In the genomic region with DNA sequence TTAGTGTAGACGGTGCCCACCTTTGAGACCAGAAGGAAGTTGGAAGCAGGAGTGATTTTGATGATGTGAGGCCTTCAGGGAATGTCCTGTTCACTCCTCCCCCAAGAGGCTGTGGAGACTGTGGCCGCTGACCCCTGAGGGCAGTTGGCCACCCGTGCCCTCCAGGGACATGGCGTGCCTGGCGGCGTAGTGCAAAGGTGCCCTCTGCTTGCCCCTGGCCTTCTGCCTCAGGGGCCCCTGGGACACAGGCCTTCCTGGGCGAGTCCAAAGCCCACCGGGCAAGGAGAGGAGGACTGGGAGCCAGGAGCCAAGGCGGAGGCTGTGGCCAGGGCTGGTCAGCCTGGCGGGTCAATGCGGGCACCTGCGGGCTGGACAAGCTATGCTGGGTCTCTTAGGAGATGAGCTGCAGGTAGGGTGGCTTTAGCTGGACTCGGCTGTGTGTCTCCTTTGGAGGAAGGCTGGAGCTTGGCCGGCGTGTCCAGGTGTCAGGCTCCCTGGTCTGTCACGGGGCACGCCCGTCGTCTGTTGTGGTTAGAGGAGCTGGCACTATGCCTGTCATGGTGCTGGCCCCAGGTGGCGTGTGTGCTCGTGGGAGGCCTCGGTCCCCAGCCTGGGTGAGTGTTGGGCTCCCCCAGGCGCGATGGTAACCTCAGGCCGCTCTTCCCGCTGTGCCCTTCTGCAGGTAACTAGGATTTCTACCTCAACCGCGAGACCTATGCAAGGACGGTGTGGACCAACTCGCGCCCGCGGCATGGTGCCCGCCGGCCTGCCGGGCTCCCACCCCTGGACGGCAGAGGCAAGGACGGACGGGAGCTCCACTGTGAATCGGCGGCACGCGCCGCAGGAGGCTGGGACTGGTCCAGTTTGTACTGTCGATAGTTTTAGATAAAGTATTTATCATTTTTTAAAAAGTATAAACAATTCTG, we compare ENCODE assay signal across 30 cellular contexts. TPM values are rescaled to one million over a fixed set of nuclear protein-coding genes. Genes with fewer than 3 reads are reported as not detected.
DNase-seq lines count a peak whose midpoint lies in the region; ATAC-seq, FAIRE-seq and TF ChIP-seq lines count a peak whose summit lies in the region.
"Had no signal": no experiment of that assay in that cellular context is flagged by ENCODE, and none has a peak within 500 bp of the region (broad histone marks: within the 10 kb centered on the region; RNA-seq: fewer than 3 reads in every experiment).

No MANE protein-coding gene starts in this region.

- CTCF ChIA-PET in K562 (lab: Yijun Ruan, JAX; ENCODE audit: low intra/inter-chr PET ratio), result no interaction called here
- CTCF ChIA-PET in PC-3 (lab: Charles Lee), result interaction anchor here (0.8 kb wide), 1 partner anchor 73 kb away, joined by 3 read pairs; no protein-coding TSS in a partner anchor

- no peak overlapping the region for H2AK5ac ChIP-seq in H9 (ENCODE audit: insufficient read length, low read length)

- H3K4me3 Mint-ChIP-seq in H9, result no peak overlapping the region
- H3K4me3 Mint-ChIP-seq: activated T-cell treated with anti-CD3 and anti-CD28 coated beads, Interleukin-2, amount 50 U/mL, for 72 hours; central memory CD8-positive, alpha-beta T cell; naive thymus-derived CD4-positive, alpha-beta T cell; T-helper 17 cell had no signal

- H3K56ac ChIP-seq in H9 (ENCODE audit: insufficient read length, low read depth, low read length), result no peak overlapping the region

- no peak overlapping the region for H2BK120ac ChIP-seq in H9 (ENCODE audit: low read depth, low read length, poor library complexity, severe bottlenecking)

- POLR2A ChIA-PET in K562 (lab: Yijun Ruan, JAX), result interaction anchor here (1.0 to 1.9 kb wide), 5 partner anchors 8 to 74 kb away, joined by 3 to 9 read pairs (median 3); no protein-coding TSS in a partner anchor
- POLR2A ChIA-PET in PC-3 (lab: Charles Lee; ENCODE audit: unreplicated experiment), result no interaction called here

- H3F3A ChIP-seq in PC-3 (ENCODE audit: low read length, unreplicated experiment), result no peaks in the 10 kb centered on the region

- 0 out of 2 replicates have a peak, but pooled peaks have one; percentile 23 for TF ChIP-seq POLR2A in K562 (conservative IDR thresholded peaks at IDR 0.05)

- H4K20me1 ChIP-seq in BLaER1 (peaks cover 95% of the 10 kb centered on the region), H9 (ENCODE audit: control insufficient read depth, insufficient read depth, insufficient read length) (no peaks in the 10 kb centered on the region), K562 (replicated peaks; ENCODE audit: control insufficient read depth, insufficient read depth, low read length) (0 out of 2 replicates have a peak, but pooled peaks cover 7% of the 10 kb centered on the region), PC-3 (ENCODE audit: low read length) (no peaks in the 10 kb centered on the region)

- no peaks in the 10 kb centered on the region for H3K9me3 ChIP-seq in BLaER1
- no peaks in the 10 kb centered on the region for H3K9me3 ChIP-seq in H9 (ENCODE audit: control insufficient read depth, low read depth, low read length)
- H3K9me3 ChIP-seq in K562 (replicated peaks; ENCODE audit: control insufficient read depth, insufficient read depth, low read depth, low read length), result no peaks in the 10 kb centered on the region
- H3K9me3 ChIP-seq in mucosa of descending colon, result no peaks in the 10 kb centered on the region
- no peaks in the 10 kb centered on the region for H3K9me3 ChIP-seq in left lung
- H3K9me3 ChIP-seq in PC-3 (ENCODE audit: low read length), result no peaks in the 10 kb centered on the region
- H3K9me3 ChIP-seq: ascending aorta, spleen, thyroid gland had no signal

- no peak overlapping the region for H2AFZ ChIP-seq in H9 (ENCODE audit: low read length)
- H2AFZ ChIP-seq in K562 (ENCODE audit: low read depth, low read length), result no peak overlapping the region
- no peak overlapping the region for H2AFZ ChIP-seq in PC-3 (ENCODE audit: low read length)

- H4K91ac ChIP-seq in H9 (ENCODE audit: insufficient read length, low read depth, low read length), result no peak overlapping the region

- no peak for DNase-seq in H9
- DNase-seq in K562 (ENCODE audit: extremely low read depth in 1 of 4, low spot score in 3 of 4), result no peak
- no peak for DNase-seq in mucosa of descending colon
- no peak for DNase-seq in amniotic stem cell (lab: John Stamatoyannopoulos, UW)
- DNase-seq in stimulated activated CD4-positive, alpha-beta T cell treated with anti-CD3 and anti-CD28 coated beads, Interleukin-2, amount 100 ng/mL, for 48 hours, result no peak
- no peak for DNase-seq in left lung
- no peak for DNase-seq in PC-3
- DNase-seq: activated CD4-positive, alpha-beta T cell treated with anti-CD3 and anti-CD28 coated beads for 4 hours; activated T-cell treated with anti-CD3 and anti-CD28 coated beads, Interleukin-2, amount 50 U/mL, for 72 hours; CD4-positive, CD25-positive, alpha-beta regulatory T cell; dorsolateral prefrontal cortex; mesendoderm; naive thymus-derived CD4-positive, alpha-beta T cell; NCI-H1436 treated with DMSO at 0.1 percent for 48 hours; NCI-H524; spleen; stimulated activated CD4-positive, alpha-beta T cell treated with anti-CD3 and anti-CD28 coated beads, Interleukin-4, amount 100 ng/mL, for 1 hour; stimulated activated naive CD4-positive, alpha-beta T cell treated with Interleukin-2 at 50 U/mL for 16 hours; T-helper 17 cell; thyroid gland had no signal

- no peak for TF ChIP-seq CTCF in H9 (conservative IDR thresholded peaks at IDR 0.05)
- no peak for TF ChIP-seq CTCF in K562 (IDR thresholded peaks at IDR 0.05 in 2 of 3, conservative IDR thresholded peaks at IDR 0.05 in 1 of 3; ENCODE audit: insufficient read depth in 2 of 3, low read depth in 1 of 3, low read length in 3 of 3)
- no peak for TF ChIP-seq CTCF in mucosa of descending colon (IDR thresholded peaks at IDR 0.05)
- TF ChIP-seq CTCF in left lung (IDR thresholded peaks at IDR 0.05), result no peak
- no peak for TF ChIP-seq CTCF in PC-3 (conservative IDR thresholded peaks at IDR 0.05; ENCODE audit: low read depth, low read length)

- H3K36me3 ChIP-seq in BLaER1, result peaks cover 94% of the 10 kb centered on the region
- peaks cover 93% of the 10 kb centered on the region; the same call in 2 of the 3 replicates for H3K36me3 ChIP-seq in K562 (ENCODE audit: control insufficient read depth, insufficient read depth, low read length)
- H3K36me3 ChIP-seq in mucosa of descending colon (ENCODE audit: low read depth), result peaks cover 8% of the 10 kb centered on the region
- H3K36me3 ChIP-seq in left lung, result peaks cover 0 to 99% of the 10 kb centered on the region in 2 donors
- peaks cover 7% of the 10 kb centered on the region; the same call in 1 of the 2 replicates for H3K36me3 ChIP-seq in PC-3 (ENCODE audit: low read depth, low read length)

- H3K27ac Mint-ChIP-seq in H9, result peak overlapping the region in 2 of 3 experiments; percentile 81 to 93; a peak in 2 of 7 replicates
- H3K27ac Mint-ChIP-seq: CD4-positive, CD25-positive, alpha-beta regulatory T cell had no signal

- no peak overlapping the region for H2BK20ac ChIP-seq in H9 (ENCODE audit: low read depth, low read length, poor library complexity, severe bottlenecking)

- H3K23me2 ChIP-seq in H9 (ENCODE audit: insufficient read length, low read depth, low read length, poor library complexity, severe bottlenecking), result no peaks in the 10 kb centered on the region

- H3K4me1 ChIP-seq in BLaER1, result peaks cover 100% of the 10 kb centered on the region
- H3K4me1 ChIP-seq in H9 (ENCODE audit: insufficient read depth, low read length), result no peaks in the 10 kb centered on the region
- H3K4me1 ChIP-seq in K562 (replicated peaks in 1 of 2; ENCODE audit: control insufficient read depth in 2 of 2, insufficient read depth in 2 of 2, low read length in 2 of 2), result peaks cover 0 to 67% of the 10 kb centered on the region in 2 experiments; a peak in 2 of 5 replicates
- H3K4me1 ChIP-seq in mucosa of descending colon (ENCODE audit: low read depth), result peaks cover 4% of the 10 kb centered on the region
- peaks cover 0 to 16% of the 10 kb centered on the region in 2 donors for H3K4me1 ChIP-seq in left lung
- H3K4me1 ChIP-seq in PC-3 (ENCODE audit: insufficient read depth, low read length), result no peaks in the 10 kb centered on the region
- H3K4me1 ChIP-seq: ascending aorta had no signal

- H4K5ac ChIP-seq in H9 (ENCODE audit: insufficient read length, low read depth, low read length), result no peak overlapping the region

- no peak for FAIRE-seq in K562 (lab: Jason Lieb, UNC)

- H3K27me3 ChIP-seq in BLaER1 (no peaks in the 10 kb centered on the region), H9 (ENCODE audit: insufficient read depth, low read length) (no peaks in the 10 kb centered on the region), K562 (ENCODE audit: control insufficient read depth in 2 of 2, insufficient read depth in 2 of 2, low read length in 2 of 2) (no peaks in the 10 kb centered on the region), left lung (no peaks in the 10 kb centered on the region), PC-3 (ENCODE audit: low read length) (no peaks in the 10 kb centered on the region)
- H3K27me3 ChIP-seq: ascending aorta, dorsolateral prefrontal cortex, spleen, thyroid gland had no signal

- no peaks in the 10 kb centered on the region for H3K9me1 ChIP-seq in K562 (ENCODE audit: control insufficient read depth, insufficient read depth, low read length)

- no peaks in the 10 kb centered on the region for H3K79me1 ChIP-seq in H9 (ENCODE audit: insufficient read depth, low read depth, low read length, poor library complexity, severe bottlenecking)

- peaks cover 13 to 53% (median 46%) of the 10 kb centered on the region in 3 experiments; a peak in 6 of 7 replicates for H3K36me3 Mint-ChIP-seq in H9 (ENCODE audit: insufficient read depth in 1 of 3, low read depth in 3 of 3)

- WGBS in H9 (ENCODE audit: extremely low coverage, insufficient read length, low lambda C conversion rate), result no CpG with 5 or more reads among the region's 45 CpGs
- WGBS in K562 (ENCODE audit: insufficient coverage, low coverage, missing lambda C conversion rate), result 95% methylated on average over 33 of the region's 45 CpGs

- H3K79me2 ChIP-seq in H9 (ENCODE audit: insufficient read depth, low read length), result no peaks in the 10 kb centered on the region
- peaks cover 21% of the 10 kb centered on the region for H3K79me2 ChIP-seq in K562 (ENCODE audit: control insufficient read depth, insufficient read depth, low read length)
- peaks cover 15% of the 10 kb centered on the region for H3K79me2 ChIP-seq in PC-3 (ENCODE audit: low read length)

- no peak overlapping the region for H4K8ac ChIP-seq in H9 (replicated peaks; ENCODE audit: insufficient read length, low read depth, low read length)

- H2BK15ac ChIP-seq in H9 (ENCODE audit: low read depth, low read length), result no peak overlapping the region

- no peak for TF ChIP-seq RAD21 in K562 (CRISPR knock-in tag; conservative IDR thresholded peaks at IDR 0.05 in 1 of 2, IDR thresholded peaks at IDR 0.05 in 1 of 2)

- BruUV-seq in K562 (replicated peaks; lab: Mats Ljungman, UMichigan), result no TSS peak
- BruUV-seq in PC-3 (replicated peaks; lab: Mats Ljungman, UMichigan), result no TSS peak

- H3K14ac ChIP-seq in H9 (ENCODE audit: insufficient read depth, low read length), result no peak overlapping the region

- intact Hi-C loops in K562 (cut with micrococcal nuclease) (no loop called here), mucosa of descending colon (cut with DNase I, micrococcal nuclease) (loop anchor here in 1 of 2 donors (10.0 kb wide), 1 partner anchor 95 kb away; a partner anchor contains a TSS), left lung (cut with DNase I) (loop anchor here in 1 of 2 donors (10.0 kb wide), 1 partner anchor 75 kb away; a partner anchor contains a TSS), PC-3 (cut with micrococcal nuclease) (loop anchor here (10.0 kb wide), 1 partner anchor 85 kb away; no protein-coding TSS in a partner anchor)

- H3K4me1 Mint-ChIP-seq in H9, result no peaks in the 10 kb centered on the region

- ATAC-seq in K562 (no peak), mucosa of descending colon (peak; percentile 1), left lung (no peak), PC-3 (no peak)
- ATAC-seq: activated T-cell treated with anti-CD3 and anti-CD28 coated beads, Interleukin-2, amount 50 U/mL, for 72 hours; naive thymus-derived CD4-positive, alpha-beta T cell; T-helper 17 cell had no signal

- no peak overlapping the region for H2BK5ac ChIP-seq in H9 (ENCODE audit: insufficient read length, low read length)

- H2BK12ac ChIP-seq in H9 (ENCODE audit: insufficient read length, low read depth, low read length), result no peak overlapping the region

- H3K9me2 ChIP-seq in PC-3 (replicated peaks; ENCODE audit: low read length), result no peaks in the 10 kb centered on the region

- no peak overlapping the region for H3T11ph ChIP-seq in H9 (ENCODE audit: low read length)

- H3K18ac ChIP-seq in H9 (ENCODE audit: insufficient read length, low read depth, low read length), result no peak overlapping the region

- H3K4me2 ChIP-seq in BLaER1 (peak overlapping the region; percentile 93), H9 (ENCODE audit: insufficient read depth, insufficient read length, low read length) (no peak overlapping the region), K562 (ENCODE audit: insufficient read depth, low read length) (no peak overlapping the region), PC-3 (ENCODE audit: low read length) (no peak overlapping the region)

- H3K27ac ChIP-seq in BLaER1 (peak overlapping the region; percentile 84), H9 (ENCODE audit: insufficient read length, low read depth, low read length) (no peak overlapping the region), K562 (ENCODE audit: extremely low read depth, low read depth, low read length) (no peak overlapping the region; the same call in 2 of the 3 replicates), left lung (no peak overlapping the region), PC-3 (ENCODE audit: low read length) (no peak overlapping the region)
- H3K27ac ChIP-seq: epithelial cell of prostate, thyroid gland had no signal

- no peak overlapping the region for H3K4ac ChIP-seq in H9 (ENCODE audit: low read depth, low read length)

- in situ Hi-C loops in K562 (cut with MboI), result loop anchor here (10.0 kb wide), 1 partner anchor 85 kb away; no protein-coding TSS in a partner anchor

- H3K23ac ChIP-seq in H9 (ENCODE audit: insufficient read length, low read depth, low read length), result no peak overlapping the region

- H3K9me3 Mint-ChIP-seq in H9, result no peaks in the 10 kb centered on the region
- H3K9me3 Mint-ChIP-seq: activated naive CD4-positive, alpha-beta T cell treated with anti-CD3 and anti-CD28 coated beads, Interleukin-2, amount 50 U/mL, for 72 hours; activated T-cell treated with anti-CD3 and anti-CD28 coated beads, Interleukin-2, amount 50 U/mL, for 72 hours; CD4-positive, CD25-positive, alpha-beta regulatory T cell; central memory CD8-positive, alpha-beta T cell had no signal

- peak overlapping the region; percentile 65 for H3K9ac ChIP-seq in BLaER1
- no peak overlapping the region for H3K9ac ChIP-seq in H9 (ENCODE audit: extremely low read depth, insufficient read length, low read length)
- peak overlapping the region in 1 of 2 experiments; percentile 35; a peak in 1 of 4 replicates for H3K9ac ChIP-seq in K562 (ENCODE audit: insufficient read depth in 1 of 2, low read depth in 2 of 2, low read length in 2 of 2)
- H3K9ac ChIP-seq in PC-3 (ENCODE audit: low read length), result no peak overlapping the region
- H3K9ac ChIP-seq: KMS-11 had no signal

- no peaks in the 10 kb centered on the region; the same call in 1 of the 2 replicates for H3K27me3 Mint-ChIP-seq in H9 (ENCODE audit: low read depth)
- H3K27me3 Mint-ChIP-seq: CD4-positive, CD25-positive, alpha-beta regulatory T cell; central memory CD8-positive, alpha-beta T cell; naive thymus-derived CD4-positive, alpha-beta T cell; T-helper 17 cell had no signal

- H3K4me3 ChIP-seq in BLaER1 (no peak overlapping the region; the same call in 1 of the 2 replicates), K562 (no peak overlapping the region), mucosa of descending colon (no peak overlapping the region), left lung (no peak overlapping the region), PC-3 (ENCODE audit: low read length) (no peak overlapping the region)
- H3K4me3 ChIP-seq: ascending aorta, dorsolateral prefrontal cortex, spleen, thyroid gland had no signal

- TF ChIP-seq EP300 in K562 (IDR thresholded peaks at IDR 0.05; ENCODE audit: low read length), result no peak

RNA-seq across cellular contexts. Expression of a gene that starts 6.8 kb away (rescaled TPM):
- total RNA-seq in H9 (2021), result 139 and 148 TPM in 2 replicates
- total RNA-seq in K562 (2011; cell fraction: chromatin; rRNA removed; ENCODE audit: low replicate concordance), result 32.2 and 114 TPM in 2 replicates
- 171 and 174 TPM in 2 replicates for total RNA-seq in K562 (2011; cell fraction: nucleolus; rRNA removed)
- total RNA-seq in K562 (2011; cell fraction: nucleoplasm; rRNA removed), result 85.7 and 89.1 TPM in 2 replicates
- total RNA-seq in K562 (2014; rRNA removed), result 176 and 229 TPM in 2 replicates
- total RNA-seq in K562 (2014; rRNA removed; fragmentation: Illumina TruSeq; extraction: Trizol), result 55.6 and 55.7 TPM in 2 replicates
- total RNA-seq in K562 (2015; rRNA removed; fragmentation: Illumina TruSeq; extraction: Trizol), result 63.9 and 65.6 TPM in 2 replicates
- 127 and 140 TPM in 2 replicates for total RNA-seq in K562 (2021)
- polyA plus RNA-seq in K562 (2011; rRNA removed), result 65.9 and 80.2 TPM in 2 replicates
- 131 and 202 TPM in 2 replicates for polyA plus RNA-seq in K562 (2011; cell fraction: cytosol; rRNA removed)
- polyA plus RNA-seq in K562 (2011; cell fraction: nucleus; rRNA removed), result 161 and 204 TPM in 2 replicates
- polyA plus RNA-seq in K562 (2012), result 127 and 153 TPM in 2 replicates
- polyA plus RNA-seq in K562 (2014; fragmentation: Illumina TruSeq; extraction: Trizol), result 45.9 and 72.0 TPM in 2 replicates
- polyA plus RNA-seq in K562 (2014; fragmentation: Nextera tagmentation; extraction: Ambion mirVana), result 1 to 10 TPM; 1.5 to 6.8 TPM
- 188 and 193 TPM in 2 replicates for polyA plus RNA-seq in K562 (2014; rRNA removed)
- 12.0 and 14.7 TPM in 2 replicates for polyA minus RNA-seq in K562 (2011; rRNA and poly(A)+ RNA removed)
- 24.0 and 24.1 TPM in 2 replicates for polyA minus RNA-seq in K562 (2011; cell fraction: cytosol; rRNA and poly(A)+ RNA removed)
- polyA minus RNA-seq in K562 (2011; cell fraction: nucleus; rRNA and poly(A)+ RNA removed), result 31.9 and 32.4 TPM in 2 replicates
- total RNA-seq in mucosa of descending colon, result 100 to 1,000 TPM; 132 to 231 (median 189) TPM
- 10 to 100 TPM; 61.1 to 74.4 TPM for total RNA-seq in left lung
- total RNA-seq in PC-3 (2014; rRNA removed), result 94.8 and 108 TPM in 2 replicates

RNA-seq across cellular contexts. Expression of a gene that starts 7.3 kb away (rescaled TPM):
- total RNA-seq in H9 (2021) (166 and 167 TPM in 2 replicates), K562 (2014; rRNA removed) (50.3 and 111 TPM in 2 replicates), K562 (2014; rRNA removed; fragmentation: Illumina TruSeq; extraction: Trizol) (4.5 and 5.8 TPM in 2 replicates), K562 (2015; rRNA removed; fragmentation: Illumina TruSeq; extraction: Trizol) (22.8 and 30.6 TPM in 2 replicates), K562 (2021) (181 and 194 TPM in 2 replicates), mucosa of descending colon (10 to 100 TPM; 60.6 to 81.2 (median 68.2) TPM), left lung (10 to 100 TPM; 50.1 to 57.8 TPM), PC-3 (2014; rRNA removed) (33.8 and 55.5 TPM in 2 replicates)
- 112 and 366 TPM in 2 replicates for total RNA-seq in K562 (2011; cell fraction: chromatin; rRNA removed; ENCODE audit: low replicate concordance)
- total RNA-seq in K562 (2011; cell fraction: nucleolus; rRNA removed), result 303 and 373 TPM in 2 replicates
- total RNA-seq in K562 (2011; cell fraction: nucleoplasm; rRNA removed), result 182 TPM in 2 replicates
- polyA plus RNA-seq in K562 (2011; rRNA removed) (7.9 and 21.0 TPM in 2 replicates), K562 (2014; fragmentation: Illumina TruSeq; extraction: Trizol) (44.6 and 119 TPM in 2 replicates), K562 (2014; fragmentation: Nextera tagmentation; extraction: Ambion mirVana) (under 1 TPM; 0.17 to 0.35 TPM), K562 (2014; rRNA removed) (45.9 and 46.7 TPM in 2 replicates)
- 11.3 and 12.6 TPM in 2 replicates for polyA plus RNA-seq in K562 (2011; cell fraction: cytosol; rRNA removed)
- polyA plus RNA-seq in K562 (2011; cell fraction: nucleus; rRNA removed), result 164 and 237 TPM in 2 replicates
- 142 and 173 TPM in 2 replicates for polyA plus RNA-seq in K562 (2012)
- 8.5 and 10.2 TPM in 2 replicates for polyA minus RNA-seq in K562 (2011; rRNA and poly(A)+ RNA removed)
- 49.6 and 76.1 TPM in 2 replicates for polyA minus RNA-seq in K562 (2011; cell fraction: cytosol; rRNA and poly(A)+ RNA removed)
- polyA minus RNA-seq in K562 (2011; cell fraction: nucleus; rRNA and poly(A)+ RNA removed), result 127 and 137 TPM in 2 replicates

RNA-seq across cellular contexts. Expression of a gene that starts 19.8 kb away (rescaled TPM):
- total RNA-seq in H9 (2021) (70.2 and 70.7 TPM in 2 replicates), K562 (2014; rRNA removed) (9.4 and 10.7 TPM in 2 replicates), K562 (2014; rRNA removed; fragmentation: Illumina TruSeq; extraction: Trizol) (0.13 and 0.29 TPM in 2 replicates), K562 (2015; rRNA removed; fragmentation: Illumina TruSeq; extraction: Trizol) (2.6 and 3.5 TPM in 2 replicates), K562 (2021) (22.2 and 27.4 TPM in 2 replicates), mucosa of descending colon (1 to 10 TPM; 2.7 to 5.1 (median 3.8) TPM), left lung (1 to 10 TPM; 1.1 TPM), PC-3 (2014; rRNA removed) (6.0 and 7.7 TPM in 2 replicates)
- 14.5 and 62.7 TPM in 2 replicates for total RNA-seq in K562 (2011; cell fraction: chromatin; rRNA removed; ENCODE audit: low replicate concordance)
- total RNA-seq in K562 (2011; cell fraction: nucleolus; rRNA removed), result 48.8 and 60.2 TPM in 2 replicates
- total RNA-seq in K562 (2011; cell fraction: nucleoplasm; rRNA removed), result 25.7 and 35.6 TPM in 2 replicates
- polyA plus RNA-seq in K562 (2011; rRNA removed) (1.7 and 3.6 TPM in 2 replicates), K562 (2014; fragmentation: Illumina TruSeq; extraction: Trizol) (1.5 and 4.0 TPM in 2 replicates), K562 (2014; fragmentation: Nextera tagmentation; extraction: Ambion mirVana) (not detected), K562 (2014; rRNA removed) (19.2 and 23.6 TPM in 2 replicates)
- 2.2 and 9.1 TPM in 2 replicates for polyA plus RNA-seq in K562 (2011; cell fraction: cytosol; rRNA removed)
- polyA plus RNA-seq in K562 (2011; cell fraction: nucleus; rRNA removed), result 52.0 and 130 TPM in 2 replicates
- polyA plus RNA-seq in K562 (2012), result 14.9 and 33.7 TPM in 2 replicates
- 0.09 and 0.18 TPM in 2 replicates for polyA minus RNA-seq in K562 (2011; rRNA and poly(A)+ RNA removed)
- 2.0 and 3.7 TPM in 2 replicates for polyA minus RNA-seq in K562 (2011; cell fraction: cytosol; rRNA and poly(A)+ RNA removed)
- polyA minus RNA-seq in K562 (2011; cell fraction: nucleus; rRNA and poly(A)+ RNA removed), result 5.4 and 8.2 TPM in 2 replicates
- total RNA-seq: ascending aorta had no signal
- polyA plus RNA-seq: AG04450; CD4-positive, CD25-positive, alpha-beta regulatory T cell; naive thymus-derived CD4-positive, alpha-beta T cell had no signal

RNA-seq across cellular contexts. Expression of a gene that starts 26.9 kb away (rescaled TPM):
- total RNA-seq in H9 (2021) (0.90 and 1.1 TPM in 2 replicates), K562 (2014; rRNA removed) (0.29 TPM in 1 of 2 replicates, not detected in the other), K562 (2014; rRNA removed; fragmentation: Illumina TruSeq; extraction: Trizol) (0.40 and 0.45 TPM in 2 replicates), K562 (2015; rRNA removed; fragmentation: Illumina TruSeq; extraction: Trizol) (0.51 and 0.57 TPM in 2 replicates), K562 (2021) (0.58 and 0.78 TPM in 2 replicates), mucosa of descending colon (1 to 10 TPM in 1 of 3 donors, under 1 TPM in 2; 0.38 to 2.4 (median 0.87) TPM), left lung (1 to 10 TPM in 1 of 2 donors, under 1 TPM in 1; 0.65 to 1.1 TPM), PC-3 (2014; rRNA removed) (not detected in 2 replicates)
- 1.7 TPM in 1 of 2 replicates, not detected in the other for total RNA-seq in K562 (2011; cell fraction: chromatin; rRNA removed; ENCODE audit: low replicate concordance)
- total RNA-seq in K562 (2011; cell fraction: nucleolus; rRNA removed), result 0.92 TPM in 1 of 2 replicates, not detected in the other
- 2.7 TPM in 1 of 2 replicates, not detected in the other for total RNA-seq in K562 (2011; cell fraction: nucleoplasm; rRNA removed)
- polyA plus RNA-seq in K562 (2011; rRNA removed) (not detected in 2 replicates), K562 (2014; fragmentation: Illumina TruSeq; extraction: Trizol) (not detected in 2 replicates), K562 (2014; fragmentation: Nextera tagmentation; extraction: Ambion mirVana) (under 1 TPM in 1 of 2 experiments, not detected in 1; 0.08 TPM), K562 (2014; rRNA removed) (1.2 and 2.1 TPM in 2 replicates)
- polyA plus RNA-seq in K562 (2011; cell fraction: cytosol; rRNA removed), result 0.09 TPM in 1 of 2 replicates, not detected in the other
- 0.58 TPM in 1 of 2 replicates, not detected in the other for polyA plus RNA-seq in K562 (2011; cell fraction: nucleus; rRNA removed)
- polyA plus RNA-seq in K562 (2012), result 2.3 and 2.7 TPM in 2 replicates
- 0.63 TPM in 1 of 2 replicates, not detected in the other for polyA minus RNA-seq in K562 (2011; rRNA and poly(A)+ RNA removed)
- polyA minus RNA-seq in K562 (2011; cell fraction: cytosol; rRNA and poly(A)+ RNA removed), result not detected in 2 replicates
- 1.00 TPM in 1 of 2 replicates, not detected in the other for polyA minus RNA-seq in K562 (2011; cell fraction: nucleus; rRNA and poly(A)+ RNA removed)
- total RNA-seq: ascending aorta, RPMI7951, thyroid gland had no signal
- polyA plus RNA-seq: AG04450 had no signal

RNA-seq across cellular contexts. Expression of a gene that starts 52.6 kb away (rescaled TPM):
- total RNA-seq in H9 (2021) (not detected in 2 replicates), K562 (2014; rRNA removed) (0.16 TPM in 1 of 2 replicates, not detected in the other), K562 (2014; rRNA removed; fragmentation: Illumina TruSeq; extraction: Trizol) (not detected in 2 replicates), K562 (2015; rRNA removed; fragmentation: Illumina TruSeq; extraction: Trizol) (not detected in 2 replicates), K562 (2021) (0.13 and 0.40 TPM in 2 replicates), mucosa of descending colon (1 to 10 TPM in 2 of 3 donors, under 1 TPM in 1; 0.29 to 1.4 (median 1.1) TPM), left lung (1 to 10 TPM; 1.0 to 8.5 TPM), PC-3 (2014; rRNA removed) (not detected in 2 replicates)
- 0.49 TPM in 1 of 2 replicates, not detected in the other for total RNA-seq in K562 (2011; cell fraction: chromatin; rRNA removed; ENCODE audit: low replicate concordance)
- 0.17 TPM in 1 of 2 replicates, not detected in the other for total RNA-seq in K562 (2011; cell fraction: nucleolus; rRNA removed)
- total RNA-seq in K562 (2011; cell fraction: nucleoplasm; rRNA removed), result not detected in 2 replicates
- polyA plus RNA-seq in K562 (2011; rRNA removed) (0.03 TPM in 1 of 2 replicates, not detected in the other), K562 (2014; fragmentation: Illumina TruSeq; extraction: Trizol) (0.06 TPM in 1 of 2 replicates, not detected in the other), K562 (2014; fragmentation: Nextera tagmentation; extraction: Ambion mirVana) (not detected), K562 (2014; rRNA removed) (0.07 TPM in 1 of 2 replicates, not detected in the other)
- polyA plus RNA-seq in K562 (2011; cell fraction: cytosol; rRNA removed), result not detected in 2 replicates
- 0.10 TPM in 1 of 2 replicates, not detected in the other for polyA plus RNA-seq in K562 (2011; cell fraction: nucleus; rRNA removed)
- polyA plus RNA-seq in K562 (2012), result 0.27 and 0.66 TPM in 2 replicates
- polyA minus RNA-seq in K562 (2011; rRNA and poly(A)+ RNA removed), result not detected in 2 replicates
- not detected in 2 replicates for polyA minus RNA-seq in K562 (2011; cell fraction: cytosol; rRNA and poly(A)+ RNA removed)
- polyA minus RNA-seq in K562 (2011; cell fraction: nucleus; rRNA and poly(A)+ RNA removed), result 0.11 and 0.13 TPM in 2 replicates
- total RNA-seq: activated naive CD4-positive, alpha-beta T cell treated with anti-CD3 and anti-CD28 coated beads, Interleukin-2, amount 50 U/mL, for 72 hours; CD4-positive, CD25-positive, alpha-beta regulatory T cell; HT-29; osteoblast; T-helper 17 cell had no signal
